In the genomic region with DNA sequence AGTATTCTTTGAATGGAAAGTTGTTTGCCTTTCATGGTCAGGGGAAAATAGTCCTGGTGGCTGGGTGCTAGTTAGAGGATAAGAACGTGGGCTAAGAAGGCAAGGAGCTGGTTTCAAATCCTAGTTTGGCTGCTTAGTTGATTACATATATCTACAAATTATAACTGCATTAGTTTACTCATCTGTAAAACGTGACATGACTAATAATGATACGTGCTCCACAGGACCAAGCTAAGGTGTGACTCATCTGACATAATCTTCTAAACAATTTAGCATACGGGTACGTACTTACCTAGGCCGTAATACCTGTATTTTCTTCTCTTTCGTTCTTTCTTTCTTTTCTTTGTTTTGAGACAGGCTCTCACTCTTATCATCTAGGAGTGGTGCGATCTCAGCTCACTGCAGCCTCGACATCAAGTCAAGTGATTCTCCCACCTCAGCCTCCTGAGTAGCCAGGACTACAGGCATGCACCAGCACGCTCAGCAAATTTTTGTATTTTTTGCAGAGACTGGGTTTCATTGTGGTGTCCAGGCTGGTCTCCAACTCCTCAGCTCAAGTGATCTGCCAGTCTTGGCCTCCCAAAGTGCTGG, we compare ENCODE assay signal across 13 cellular contexts.
DNase-seq lines count a peak whose midpoint lies in the region; ATAC-seq and TF ChIP-seq lines count a peak whose summit lies in the region.
"Had no signal": no experiment of that assay in that cellular context is flagged by ENCODE, and none has a peak within 500 bp of the region (broad histone marks: within the 10 kb centered on the region; RNA-seq: fewer than 3 reads in every experiment).

No MANE protein-coding gene starts in this region.

- H3K27me3 Mint-ChIP-seq in activated T-cell treated with anti-CD3 and anti-CD28 coated beads, Interleukin-2, amount 50 U/mL, for 4 hours (ENCODE audit: low read depth) = no peaks in the 10 kb centered on the region
- peaks cover 4% of the 10 kb centered on the region for H3K27me3 Mint-ChIP-seq in brain
- H3K27me3 Mint-ChIP-seq: activated naive CD8-positive, alpha-beta T cell treated with anti-CD3 and anti-CD28 coated beads, Interleukin-2, amount 50 U/mL, for 24 hours; progenitor cell of endocrine pancreas had no signal

- intact Hi-C loops in uterus (cut with DNase I; ENCODE audit: low total_unique reads) = no loop called here

- peak overlapping the region in 4 of 5 experiments; percentile 34 to 76 (median 44) for H3K27ac Mint-ChIP-seq in brain
- H3K27ac Mint-ChIP-seq: activated naive CD8-positive, alpha-beta T cell treated with anti-CD3 and anti-CD28 coated beads, Interleukin-2, amount 50 U/mL, for 24 hours; progenitor cell of endocrine pancreas had no signal

- TF ChIP-seq POLR2A in uterus (IDR thresholded peaks at IDR 0.05) = no peak

- TF ChIP-seq CTCF in brain (conservative IDR thresholded peaks at IDR 0.05) = no peak
- no peak for TF ChIP-seq CTCF in uterus (IDR thresholded peaks at IDR 0.05)

- DNase-seq in activated T-cell treated with anti-CD3 and anti-CD28 coated beads, Interleukin-2, amount 50 U/mL, for 4 hours = no peak
- no peak for DNase-seq in activated T-cell treated with anti-CD3 and anti-CD28 coated beads for 4 hours
- peak; percentile 30 for DNase-seq in kidney tubule cell (ENCODE audit: low spot score)
- no peak for DNase-seq in uterus
- no peak for DNase-seq in retina
- DNase-seq in NAMALWA (ENCODE audit: low spot score) = no peak
- DNase-seq: activated naive CD8-positive, alpha-beta T cell treated with anti-CD3 and anti-CD28 coated beads, Interleukin-2, amount 50 U/mL, for 24 hours; DND-41; effector memory CD4-positive, alpha-beta T cell; NCI-H1694 had no signal

- H3K4me3 ChIP-seq in uterus = no peak overlapping the region

- H3K4me3 Mint-ChIP-seq in activated T-cell treated with anti-CD3 and anti-CD28 coated beads, Interleukin-2, amount 50 U/mL, for 4 hours = peak overlapping the region; percentile 22
- peak overlapping the region in 1 of 5 experiments; percentile 6 for H3K4me3 Mint-ChIP-seq in brain
- H3K4me3 Mint-ChIP-seq: activated naive CD8-positive, alpha-beta T cell treated with anti-CD3 and anti-CD28 coated beads, Interleukin-2, amount 50 U/mL, for 24 hours had no signal

- H3K36me3 ChIP-seq in uterus = no peaks in the 10 kb centered on the region

- no peaks in the 10 kb centered on the region for H3K4me1 Mint-ChIP-seq in activated T-cell treated with anti-CD3 and anti-CD28 coated beads, Interleukin-2, amount 50 U/mL, for 4 hours (ENCODE audit: low read depth)
- peaks cover 20% of the 10 kb centered on the region for H3K4me1 Mint-ChIP-seq in brain
- H3K4me1 Mint-ChIP-seq: activated naive CD8-positive, alpha-beta T cell treated with anti-CD3 and anti-CD28 coated beads, Interleukin-2, amount 50 U/mL, for 24 hours had no signal

- H3K27me3 ChIP-seq in uterus = no peaks in the 10 kb centered on the region

- no peaks in the 10 kb centered on the region for H3K9me3 ChIP-seq in uterus

- H3K36me3 Mint-ChIP-seq in activated T-cell treated with anti-CD3 and anti-CD28 coated beads, Interleukin-2, amount 50 U/mL, for 4 hours (ENCODE audit: insufficient read depth) = no peaks in the 10 kb centered on the region
- H3K36me3 Mint-ChIP-seq in brain = no peaks in the 10 kb centered on the region

- ATAC-seq in activated T-cell treated with anti-CD3 and anti-CD28 coated beads, Interleukin-2, amount 50 U/mL, for 4 hours = no peak
- ATAC-seq in HG03025 (IDR thresholded peaks at IDR 0.05; ENCODE audit: low FRiP score, unreplicated experiment) = no peak
- ATAC-seq: activated naive CD8-positive, alpha-beta T cell treated with anti-CD3 and anti-CD28 coated beads, Interleukin-2, amount 50 U/mL, for 24 hours had no signal

- H3K9me3 Mint-ChIP-seq in activated T-cell treated with anti-CD3 and anti-CD28 coated beads, Interleukin-2, amount 50 U/mL, for 4 hours = no peaks in the 10 kb centered on the region
- peaks cover 0 to 4% (median 0%) of the 10 kb centered on the region in 5 experiments for H3K9me3 Mint-ChIP-seq in brain
- H3K9me3 Mint-ChIP-seq: activated naive CD8-positive, alpha-beta T cell treated with anti-CD3 and anti-CD28 coated beads, Interleukin-2, amount 50 U/mL, for 24 hours had no signal

- H3K4me1 ChIP-seq in uterus = no peaks in the 10 kb centered on the region

- peak overlapping the region; percentile 6 to 53 for H3K27ac ChIP-seq in uterus
